12 cellular contexts compared by ENCODE assay signal in genomic region chr1:173206816-173207595, GRCh38. TPM values are rescaled to one million over a fixed set of nuclear protein-coding genes. Genes with fewer than 3 reads are reported as not detected.
DNase-seq lines count a peak whose midpoint lies in the region; ATAC-seq and TF ChIP-seq lines count a peak whose summit lies in the region.
"Had no signal": no experiment of that assay in that cellular context is flagged by ENCODE, and none has a peak within 500 bp of the region (broad histone marks: within the 10 kb centered on the region; RNA-seq: fewer than 3 reads in every experiment).

TSS of gene TNFSF4 (minus strand) at chr1:173207331. CDS start at chr1:173207176, 155 bp downstream.

- peaks cover 2 to 8% of the 10 kb centered on the region in 2 donors for H3K4me1 ChIP-seq in lung (ENCODE audit: control insufficient read depth in 2 of 2, insufficient read depth in 2 of 2, low read length in 2 of 2)

- no peaks in the 10 kb centered on the region for H3K9me3 Mint-ChIP-seq in activated T-helper 1 cell treated with anti-CD3 and anti-CD28 coated beads, Interleukin-12 subunit alpha, Interleukin-12 subunit beta, Interleukin-2, Interleukin-4 antibody, amounts not matched to agents 30 ng/mL and 10 ng/mL and 1 ng/mL, durations not matched to agents 14 hours and 24 hours and 36 hours
- H3K9me3 Mint-ChIP-seq in type B pancreatic cell: no peaks in the 10 kb centered on the region

- no peak within 1 kb of the TSS for H3K4me3 ChIP-seq in lung
- H3K4me3 ChIP-seq: cardiac muscle cell, skin epidermis had no signal

- H3K27ac ChIP-seq in lung (ENCODE audit: low read depth in 1 of 2, low read length in 1 of 2): no peak within 1 kb of the TSS

- 19 to 37% methylated on average over 12 of the region's 12 CpGs for WGBS in lung, 2 donors

- DNase-seq in activated T-cell treated with anti-CD3 and anti-CD28 coated beads, Interleukin-2, amount 50 U/mL, for 1 hour: peak; percentile 16
- no peak for DNase-seq in activated T-cell treated with anti-CD3 and anti-CD28 coated beads for 4 hours
- DNase-seq in activated T-helper 1 cell treated with anti-CD3 and anti-CD28 coated beads, Interleukin-12 subunit alpha, Interleukin-12 subunit beta, Interleukin-2, Interleukin-4 antibody, amounts not matched to agents 30 ng/mL and 10 ng/mL and 1 ng/mL, durations not matched to agents 14 hours and 24 hours and 36 hours (ENCODE audit: low spot score): no peak
- DNase-seq in lung (ENCODE audit: low spot score): no peak
- no peak for DNase-seq in type B pancreatic cell (ENCODE audit: extremely low spot score, unreplicated experiment)
- DNase-seq in NCI-H524 (lab: John Stamatoyannopoulos, UW): no peak
- no peak for DNase-seq in DMS114 treated with DMSO at 0.1 percent for 48 hours (lab: John Stamatoyannopoulos, UW; ENCODE audit: unreplicated experiment)
- DNase-seq in activated gamma-delta T cell treated with Interleukin-2 at 50 U/mL for 16 hours: no peak
- DNase-seq: BE2C had no signal

- TF ChIP-seq CTCF in lung (IDR thresholded peaks at IDR 0.05; ENCODE audit: control extremely low read depth, extremely low read depth) (no peak), type B pancreatic cell (conservative IDR thresholded peaks at IDR 0.05) (no peak)

- H3K27me3 ChIP-seq in lung (ENCODE audit: control insufficient read depth, insufficient read depth): no peaks in the 10 kb centered on the region
- H3K27me3 ChIP-seq: BE2C, cardiac muscle cell had no signal

- no peaks in the 10 kb centered on the region for H3K36me3 ChIP-seq in lung (ENCODE audit: control insufficient read depth in 2 of 2, insufficient read depth in 2 of 2, low read length in 2 of 2)
- H3K36me3 ChIP-seq: BE2C, cardiac muscle cell had no signal

- ATAC-seq in lung (ENCODE audit: insufficient read depth, low FRiP score): peak; percentile 5
- ATAC-seq: Panc1 had no signal

- H3K36me3 Mint-ChIP-seq in activated T-helper 1 cell treated with anti-CD3 and anti-CD28 coated beads, Interleukin-12 subunit alpha, Interleukin-12 subunit beta, Interleukin-2, Interleukin-4 antibody, amounts not matched to agents 30 ng/mL and 10 ng/mL and 1 ng/mL, durations not matched to agents 14 hours and 24 hours and 36 hours (ENCODE audit: low read depth): peaks cover 3% of the 10 kb centered on the region
- no peaks in the 10 kb centered on the region for H3K36me3 Mint-ChIP-seq in type B pancreatic cell

- peak within 1 kb of the TSS; percentile 68 for H3K27ac Mint-ChIP-seq in activated T-helper 1 cell treated with anti-CD3 and anti-CD28 coated beads, Interleukin-12 subunit alpha, Interleukin-12 subunit beta, Interleukin-2, Interleukin-4 antibody, amounts not matched to agents 30 ng/mL and 10 ng/mL and 1 ng/mL, durations not matched to agents 14 hours and 24 hours and 36 hours
- peak within 1 kb of the TSS; percentile 10 for H3K27ac Mint-ChIP-seq in type B pancreatic cell

- H3K27me3 Mint-ChIP-seq in activated T-helper 1 cell treated with anti-CD3 and anti-CD28 coated beads, Interleukin-12 subunit alpha, Interleukin-12 subunit beta, Interleukin-2, Interleukin-4 antibody, amounts not matched to agents 30 ng/mL and 10 ng/mL and 1 ng/mL, durations not matched to agents 14 hours and 24 hours and 36 hours (ENCODE audit: insufficient read depth): peaks cover 15% of the 10 kb centered on the region
- H3K27me3 Mint-ChIP-seq in type B pancreatic cell: peaks cover 5% of the 10 kb centered on the region

- intact Hi-C loops in activated T-helper 1 cell treated with anti-CD3 and anti-CD28 coated beads, Interleukin-12 subunit alpha, Interleukin-12 subunit beta, Interleukin-2, Interleukin-4 antibody, amounts not matched to agents 30 ng/mL and 10 ng/mL and 1 ng/mL, durations not matched to agents 14 hours and 24 hours and 36 hours (cut with micrococcal nuclease): loop anchor here (1.0 to 5.0 kb wide), 11 partner anchors 15 to 950 kb away; partner anchors contain the start of gene RABGAP1L

- H3K9me3 ChIP-seq in lung (ENCODE audit: control insufficient read depth in 2 of 2, insufficient read depth in 1 of 2, low read length in 1 of 2): no peaks in the 10 kb centered on the region
- H3K9me3 ChIP-seq: BE2C had no signal

- H3K4me1 Mint-ChIP-seq in activated T-helper 1 cell treated with anti-CD3 and anti-CD28 coated beads, Interleukin-12 subunit alpha, Interleukin-12 subunit beta, Interleukin-2, Interleukin-4 antibody, amounts not matched to agents 30 ng/mL and 10 ng/mL and 1 ng/mL, durations not matched to agents 14 hours and 24 hours and 36 hours (ENCODE audit: low read depth): peaks cover 47% of the 10 kb centered on the region
- peaks cover 21% of the 10 kb centered on the region for H3K4me1 Mint-ChIP-seq in type B pancreatic cell (ENCODE audit: unreplicated experiment)

- peak within 1 kb of the TSS; percentile 59 for H3K4me3 Mint-ChIP-seq in activated T-helper 1 cell treated with anti-CD3 and anti-CD28 coated beads, Interleukin-12 subunit alpha, Interleukin-12 subunit beta, Interleukin-2, Interleukin-4 antibody, amounts not matched to agents 30 ng/mL and 10 ng/mL and 1 ng/mL, durations not matched to agents 14 hours and 24 hours and 36 hours
- no peak within 1 kb of the TSS for H3K4me3 Mint-ChIP-seq in type B pancreatic cell

RNA-seq across cellular contexts. Expression of gene TNFSF4, which starts in this region (rescaled TPM):
- 2.6 and 3.1 TPM in 2 replicates for total RNA-seq in activated T-helper 1 cell treated with anti-CD3 and anti-CD28 coated beads, Interleukin-12 subunit alpha, Interleukin-12 subunit beta, Interleukin-2, Interleukin-4 antibody, amounts not matched to agents 30 ng/mL and 10 ng/mL and 1 ng/mL, durations not matched to agents 14 hours and 24 hours and 36 hours
- 1 to 10 TPM; 1.2 to 2.5 TPM for total RNA-seq in lung
- 1 to 10 TPM in 1 of 2 donors, under 1 TPM in 1; 0.59 to 1.0 TPM for polyA plus RNA-seq in lung
- 0.58 and 0.93 TPM in 2 replicates for total RNA-seq in type B pancreatic cell (ENCODE audit: low replicate concordance)
